Comparison of ENCODE assay signal across 8 cellular contexts in the genomic region with DNA sequence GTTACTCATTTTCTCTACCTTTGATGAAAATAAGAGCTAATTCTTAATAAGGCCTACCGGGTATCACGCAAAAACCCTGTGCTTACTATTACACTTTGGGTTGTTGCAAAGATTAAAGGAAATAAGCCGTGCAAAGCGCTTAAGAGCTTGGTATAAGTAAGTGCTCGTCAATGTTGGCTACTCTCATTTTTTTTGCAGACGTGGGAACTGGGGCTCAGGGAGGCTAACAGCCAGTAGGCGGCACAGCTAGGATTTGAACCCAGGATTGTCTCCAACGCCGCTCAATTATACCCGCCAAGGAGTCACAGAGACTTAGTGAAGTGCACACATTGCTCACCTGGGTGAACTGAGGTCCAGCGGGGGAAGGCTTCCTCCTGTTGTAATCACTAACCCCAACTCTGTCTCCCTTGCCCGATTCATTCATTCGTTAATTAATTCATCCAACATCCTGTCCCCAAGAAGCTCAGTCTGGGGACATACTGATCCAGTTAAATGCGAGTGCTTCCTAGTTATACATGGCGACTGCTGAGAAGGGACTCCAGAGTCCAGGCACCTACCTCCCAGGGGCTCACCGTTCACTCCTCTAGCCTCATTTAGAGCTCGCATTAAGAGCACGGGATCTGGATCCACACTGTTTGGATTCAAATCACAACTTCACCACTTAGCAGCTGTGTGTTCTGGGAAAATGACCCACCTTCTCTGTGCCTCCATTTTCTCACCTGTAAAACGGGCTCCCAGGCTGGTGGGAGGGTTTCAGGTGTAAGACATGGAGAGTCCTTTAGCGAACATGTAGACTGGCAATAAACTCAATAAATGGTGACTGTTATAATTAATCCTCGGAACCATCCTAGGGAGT. TPM values are rescaled to one million over a fixed set of nuclear protein-coding genes. Genes with fewer than 3 reads are reported as not detected.
DNase-seq lines count a peak whose midpoint lies in the region; ATAC-seq and TF ChIP-seq lines count a peak whose summit lies in the region.

No MANE protein-coding gene starts in this region.

- H3K9me2 ChIP-seq in DOHH2 (replicated peaks; ENCODE audit: control insufficient read depth, low read length) (no peaks in the 10 kb centered on the region), Karpas-422 (replicated peaks; ENCODE audit: insufficient read depth, low read length) (no peaks in the 10 kb centered on the region)

- H3K4me1 ChIP-seq in DOHH2 (ENCODE audit: control insufficient read depth, low read length) (peaks cover 41% of the 10 kb centered on the region), Karpas-422 (ENCODE audit: low read length) (peaks cover 44% of the 10 kb centered on the region), adrenal gland (replicated peaks in 1 of 2) (peaks cover 19 to 41% of the 10 kb centered on the region in 2 donors), stomach (peaks cover 44 to 69% (median 68%) of the 10 kb centered on the region in 4 donors)

- intact Hi-C loops in adrenal gland (cut with DNase I) (no loop called here), stomach (cut with DNase I; ENCODE audit: low total_unique reads) (loop anchor here (5.0 kb wide), 1 partner anchor 32 kb away; no protein-coding TSS in a partner anchor)

- 41 to 48% (median 47%) methylated on average over 19 to 21 of the region's 21 CpGs for WGBS in adrenal gland, 4 donors
- 31 to 37% (median 33%) methylated on average over 21 of the region's 21 CpGs for WGBS in stomach, 5 donors

- H4K20me1 ChIP-seq in DOHH2 (ENCODE audit: control insufficient read depth, insufficient read depth, low read depth, low read length) (0 out of 2 replicates have a peak, but pooled peaks cover 10% of the 10 kb centered on the region), Karpas-422 (ENCODE audit: insufficient read depth, low read depth, low read length) (no peaks in the 10 kb centered on the region)

- TF ChIP-seq POLR2A in adrenal gland (IDR thresholded peaks at IDR 0.05) (no peak), stomach (IDR thresholded peaks at IDR 0.05) (no peak)

- peak overlapping the region; percentile 95 for H3K4me3 ChIP-seq in DOHH2 (ENCODE audit: low read length)
- H3K4me3 ChIP-seq in Karpas-422 (ENCODE audit: low read length), result peak overlapping the region; percentile 79
- peak overlapping the region in 2 of 4 donors; percentile 62 to 89 for H3K4me3 ChIP-seq in adrenal gland
- peak overlapping the region; percentile 41 for H3K4me3 ChIP-seq in kidney epithelial cell (ENCODE audit: low read depth, low read length)
- peak overlapping the region; percentile 61 to 68 (median 66) for H3K4me3 ChIP-seq in stomach

- TF ChIP-seq CTCF in DOHH2 (IDR thresholded peaks at IDR 0.05; ENCODE audit: low read depth, low read length, poor library complexity, severe bottlenecking), result peak; percentile 33
- TF ChIP-seq CTCF in adrenal gland (IDR thresholded peaks at IDR 0.05), result no peak
- TF ChIP-seq CTCF in kidney epithelial cell (IDR thresholded peaks at IDR 0.05; ENCODE audit: insufficient read depth, low read length, poor library complexity, severe bottlenecking), result peak; percentile 14
- no peak for TF ChIP-seq CTCF in stomach (IDR thresholded peaks at IDR 0.05)

- no peak for TF ChIP-seq EP300 in stomach (IDR thresholded peaks at IDR 0.05)

- H3K27ac ChIP-seq in DOHH2 (ENCODE audit: low read depth, low read length) (peak overlapping the region; percentile 67), Karpas-422 (ENCODE audit: low read length) (peak overlapping the region; percentile 78), adrenal gland (peak overlapping the region in 4 of 5 donors; percentile 88 to 99 (median 96)), stomach (peak overlapping the region; percentile 96 to 98 (median 98))

- peak overlapping the region; percentile 65; the same call in 1 of the 2 replicates for H2AFZ ChIP-seq in Karpas-422 (ENCODE audit: low read length)

- ATAC-seq in GM21528 (IDR thresholded peaks at IDR 0.05; ENCODE audit: low FRiP score, unreplicated experiment), result no peak
- no peak for ATAC-seq in HG02763 (IDR thresholded peaks at IDR 0.05; ENCODE audit: unreplicated experiment)

- H3K4me2 ChIP-seq in DOHH2 (ENCODE audit: low read length) (peak overlapping the region; percentile 99), Karpas-422 (ENCODE audit: low read depth, low read length, poor library complexity, severe bottlenecking) (peak overlapping the region; percentile 95)

- H3K27me3 ChIP-seq in DOHH2 (ENCODE audit: control insufficient read depth, low read length), result no peaks in the 10 kb centered on the region
- no peaks in the 10 kb centered on the region for H3K27me3 ChIP-seq in Karpas-422 (ENCODE audit: low read length)
- no peaks in the 10 kb centered on the region for H3K27me3 ChIP-seq in adrenal gland
- no peaks in the 10 kb centered on the region for H3K27me3 ChIP-seq in kidney epithelial cell (ENCODE audit: control insufficient read depth, insufficient read depth, low read length)
- H3K27me3 ChIP-seq in stomach, result no peaks in the 10 kb centered on the region

- peaks cover 56% of the 10 kb centered on the region for H3K79me2 ChIP-seq in DOHH2 (ENCODE audit: control insufficient read depth, low read length)
- H3K79me2 ChIP-seq in Karpas-422 (ENCODE audit: low read length), result peaks cover 59% of the 10 kb centered on the region

- DNase-seq in Karpas-422 (peak; percentile 70), adrenal gland (peak in 1 of 7 donors; percentile 61), kidney epithelial cell (ENCODE audit: low read depth) (no peak), stomach (no peak), mesenteric fat pad (ENCODE audit: low spot score) (no peak)

- H3K9me3 ChIP-seq in DOHH2 (ENCODE audit: control insufficient read depth, insufficient read depth, low read length), result no peaks in the 10 kb centered on the region
- no peaks in the 10 kb centered on the region for H3K9me3 ChIP-seq in Karpas-422 (ENCODE audit: low read length)
- no peaks in the 10 kb centered on the region for H3K9me3 ChIP-seq in adrenal gland (replicated peaks in 1 of 3)
- no peaks in the 10 kb centered on the region for H3K9me3 ChIP-seq in stomach

- H3K9ac ChIP-seq in Karpas-422 (ENCODE audit: low read length), result peak overlapping the region; percentile 78

- H3K36me3 ChIP-seq in DOHH2 (ENCODE audit: control insufficient read depth, low read length) (peaks cover 66% of the 10 kb centered on the region), Karpas-422 (ENCODE audit: insufficient read depth, low read length) (peaks cover 25% of the 10 kb centered on the region), adrenal gland (replicated peaks in 1 of 2) (peaks cover 0 to 6% of the 10 kb centered on the region in 2 donors), kidney epithelial cell (ENCODE audit: control insufficient read depth, insufficient read depth, low read length) (peaks cover 2% of the 10 kb centered on the region), stomach (peaks cover 0 to 19% (median 10%) of the 10 kb centered on the region in 4 donors)

- peaks cover 15% of the 10 kb centered on the region for H3F3A ChIP-seq in DOHH2 (ENCODE audit: control insufficient read depth, insufficient read depth)

RNA-seq across cellular contexts. Expression of gene MTFP1, which starts 0.9 kb away (rescaled TPM):
- 69.4 and 120 TPM in 2 replicates for total RNA-seq in Karpas-422 (2014; rRNA removed; shearing (Covaris generic); ENCODE audit: low replicate concordance)
- total RNA-seq in adrenal gland, result 10 to 100 TPM; 10.4 to 36.3 (median 12.9) TPM
- polyA plus RNA-seq in adrenal gland, result 10 to 100 TPM; 13.7 to 19.7 (median 16.3) TPM
- 36.4 and 43.4 TPM in 2 replicates for total RNA-seq in kidney epithelial cell
- total RNA-seq in stomach, result 10 to 100 TPM in 2 of 5 donors, 1 to 10 TPM in 2, not detected in 1; 1.8 to 14.8 (median 10.2) TPM
- polyA plus RNA-seq in stomach, result 10 to 100 TPM; 15.3 to 45.0 (median 27.4) TPM
- 13.3 TPM for total RNA-seq in mesenteric fat pad

RNA-seq across cellular contexts. Expression of gene SEC14L2, which starts 27.9 kb away (rescaled TPM):
- total RNA-seq in Karpas-422 (2014; rRNA removed; shearing (Covaris generic); ENCODE audit: low replicate concordance), result 8.4 and 11.6 TPM in 2 replicates
- total RNA-seq in adrenal gland (1 to 10 TPM; 2.3 to 7.7 (median 5.0) TPM), kidney epithelial cell (31.7 and 36.0 TPM in 2 replicates), stomach (10 to 100 TPM in 2 of 5 donors, 1 to 10 TPM in 1, not detected in 2; 4.1 to 19.4 (median 17.1) TPM), mesenteric fat pad (3.4 TPM)
- polyA plus RNA-seq in adrenal gland (1 to 10 TPM in 2 of 3 donors, under 1 TPM in 1; 0.99 to 3.1 (median 2.1) TPM), stomach (10 to 100 TPM in 1 of 3 donors, 1 to 10 TPM in 2; 9.9 to 10.3 (median 10.0) TPM)

RNA-seq across cellular contexts. Expression of gene RNF215, which starts 37.5 kb away (rescaled TPM):
- total RNA-seq in Karpas-422 (2014; rRNA removed; shearing (Covaris generic); ENCODE audit: low replicate concordance), result 4.0 and 16.9 TPM in 2 replicates
- total RNA-seq in adrenal gland (10 to 100 TPM in 5 of 8 donors, 1 to 10 TPM in 3; 8.8 to 20.1 (median 12.1) TPM), kidney epithelial cell (26.9 and 34.2 TPM in 2 replicates), stomach (10 to 100 TPM in 3 of 5 donors, 1 to 10 TPM in 2; 3.6 to 29.4 (median 15.6) TPM), mesenteric fat pad (9.1 TPM)
- polyA plus RNA-seq in adrenal gland (10 to 100 TPM in 2 of 3 donors, 1 to 10 TPM in 1; 2.0 to 17.4 (median 17.1) TPM), stomach (1 to 10 TPM; 4.1 to 8.4 (median 4.3) TPM)

RNA-seq across cellular contexts. Expression of gene SEC14L3, which starts 47.1 kb away (rescaled TPM):
- not detected in 2 replicates for total RNA-seq in Karpas-422 (2014; rRNA removed; shearing (Covaris generic); ENCODE audit: low replicate concordance)
- total RNA-seq in adrenal gland (under 1 TPM in 1 of 8 donors, not detected in 7; 0.27 TPM), kidney epithelial cell (not detected in 2 replicates), stomach (not detected), mesenteric fat pad (not detected)
- polyA plus RNA-seq in adrenal gland (not detected), stomach (not detected)

Comparison
In these comparisons a context has a peak if more than half of its experiments do, and no peak if none do; other contexts are left out.
1. CTCF ChIP-seq: peak in DOHH2 (single experiment) and kidney epithelial cell (single experiment); none in adrenal gland (0 of 6) and stomach (0 of 7).
2. Peak in every context shown above with its lines, with median percentiles within 50 percentile points of each other: H3K27ac ChIP-seq.